8 cellular contexts compared by ENCODE assay signal in genomic region chr7:28685291-28685659, GRCh38.
A peak's percentile ranks its signal among the peaks of the same experiment; 100 is the strongest.
DNase-seq lines count a peak whose midpoint lies in the region; ATAC-seq, FAIRE-seq and TF ChIP-seq lines count a peak whose summit lies in the region.

No MANE protein-coding gene starts in this region.

- no peak for TF ChIP-seq POLR2A in IMR-90 (IDR thresholded peaks at IDR 0.05; ENCODE audit: low read depth, low read length)

- H3K79me1 ChIP-seq in IMR-90 (ENCODE audit: low read depth in 1 of 2, low read length in 2 of 2): 0 out of 4 replicates have a peak, but pooled peaks cover 4 to 5% of the 10 kb centered on the region in 2 experiments

- H2BK20ac ChIP-seq in IMR-90 (ENCODE audit: low read depth, low read length): peak overlapping the region; percentile 27; the same call in 1 of the 2 replicates

- no peak overlapping the region for H2BK5ac ChIP-seq in IMR-90 (ENCODE audit: low read depth, low read length, poor library complexity, severe bottlenecking)

- peak overlapping the region; percentile 4; the same call in 1 of the 2 replicates for H4K91ac ChIP-seq in IMR-90 (ENCODE audit: insufficient read depth, low read depth, low read length)

- H3K36me3 ChIP-seq in IMR-90 (ENCODE audit: control insufficient read depth, insufficient read depth, low read length): no peaks in the 10 kb centered on the region

- H3K27me3 ChIP-seq in IMR-90 (ENCODE audit: control insufficient read depth, insufficient read depth, low read length): no peaks in the 10 kb centered on the region

- H3K4ac ChIP-seq in IMR-90 (ENCODE audit: low read depth, low read length): peak overlapping the region; percentile 55

- intact Hi-C loops in IMR-90 (cut with micrococcal nuclease): no loop called here
- intact Hi-C loops in sciatic nerve (cut with DNase I): no loop called here

- no peak overlapping the region for H3K4me2 ChIP-seq in IMR-90 (ENCODE audit: low read depth, low read length)

- no TSS peak for BruUV-seq in IMR-90 (replicated peaks; lab: Mats Ljungman, UMichigan)

- no peak overlapping the region for H3K9ac ChIP-seq in IMR-90 (ENCODE audit: low read depth, low read length)

- FAIRE-seq in frontal cortex (lab: Jason Lieb, UNC): no peak

- peak overlapping the region; percentile 18; the same call in 1 of the 2 replicates for H2AK5ac ChIP-seq in IMR-90 (ENCODE audit: low read depth, low read length)

- DNase-seq in IMR-90: no peak
- peak; percentile 77 for DNase-seq in globus pallidus (ENCODE audit: low spot score)
- DNase-seq in sciatic nerve (ENCODE audit: low spot score): peak; percentile 71
- no peak for DNase-seq in activated effector memory CD4-positive, alpha-beta T cell treated with Interleukin-2 at 50 U/mL for 16 hours
- no peak for DNase-seq in frontal cortex (ENCODE audit: low spot score in 2 of 2)
- no peak for DNase-seq in activated CD4-positive, CD25-positive, alpha-beta regulatory T cell treated with anti-CD3 and anti-CD28 coated beads, Interleukin-2, amount 50 U/mL, for 72 hours

- POLR2A ChIA-PET in IMR-90 (lab: Charles Lee; ENCODE audit: unreplicated experiment): interaction anchor here (0.6 to 1.0 kb wide), 4 partner anchors 9 to 23 kb away, joined by 3 to 7 read pairs (median 3); no protein-coding TSS in a partner anchor

- H3K23ac ChIP-seq in IMR-90 (ENCODE audit: low read depth, low read length): no peak overlapping the region

- H3K18ac ChIP-seq in IMR-90 (ENCODE audit: low read depth, low read length): no peak overlapping the region

- no CpG with 5 or more reads among the region's 7 CpGs for WGBS in IMR-90 (ENCODE audit: extremely low coverage in 2 of 2, insufficient read length in 1 of 2), 2 experiments

- no peak overlapping the region for H3K27ac ChIP-seq in IMR-90 (ENCODE audit: insufficient read depth, low read length)

- dilution Hi-C loops in IMR-90 (cut with HindIII; ENCODE audit: low sequenced_read_pairs, unreplicated experiment): no loop called here

- no peak overlapping the region for H3K14ac ChIP-seq in IMR-90 (replicated peaks; ENCODE audit: low read depth, low read length)

- no peak overlapping the region for H3K4me3 ChIP-seq in IMR-90 (ENCODE audit: insufficient read depth, low read depth, low read length)

- no peaks in the 10 kb centered on the region for H4K20me1 ChIP-seq in IMR-90 (ENCODE audit: insufficient read depth, low read length)

- no peaks in the 10 kb centered on the region for H3K9me1 ChIP-seq in IMR-90 (ENCODE audit: insufficient read depth, low read length)

- H2BK15ac ChIP-seq in IMR-90 (ENCODE audit: low read depth, low read length): peak overlapping the region; percentile 3; the same call in 1 of the 3 replicates

- peak; percentile 23 for ATAC-seq in GM21360 (IDR thresholded peaks at IDR 0.05; ENCODE audit: unreplicated experiment)
- ATAC-seq in IMR-90 (ENCODE audit: low read depth): no peak
- ATAC-seq in sciatic nerve: peak; percentile 26
- ATAC-seq in GM19395 (IDR thresholded peaks at IDR 0.05; ENCODE audit: unreplicated experiment): no peak

- no peaks in the 10 kb centered on the region for H3K9me3 ChIP-seq in IMR-90 (ENCODE audit: control insufficient read depth, insufficient read depth, low read length)

- peaks cover 4% of the 10 kb centered on the region for H3K4me1 ChIP-seq in IMR-90 (ENCODE audit: control insufficient read depth, insufficient read depth, low read length)

- no peak for TF ChIP-seq CTCF in IMR-90 (conservative IDR thresholded peaks at IDR 0.05; ENCODE audit: low read depth, low read length)

- CTCF ChIA-PET in IMR-90 (lab: Yijun Ruan, JAX): interaction anchor here (0.6 to 1.3 kb wide), 4 partner anchors 16 to 1490 kb away, joined by 3 to 5 read pairs (median 4); no protein-coding TSS in a partner anchor

- H3K56ac ChIP-seq in IMR-90 (ENCODE audit: extremely low read depth, insufficient read depth, low read length): no peak overlapping the region

- TF ChIP-seq RAD21 in IMR-90 (IDR thresholded peaks at IDR 0.05; ENCODE audit: low read length): no peak

- no peak overlapping the region for H4K8ac ChIP-seq in IMR-90 (ENCODE audit: low read depth in 2 of 2, low read length in 2 of 2)

- H4K5ac ChIP-seq in IMR-90 (ENCODE audit: low read depth, low read length): no peak overlapping the region

- no peak overlapping the region for H2AFZ ChIP-seq in IMR-90 (replicated peaks; ENCODE audit: low read length, poor library complexity)

- 0 out of 2 replicates have a peak overlapping the region, but pooled peaks have one; percentile 22 for H2BK120ac ChIP-seq in IMR-90 (ENCODE audit: low read depth, low read length)

- no peak overlapping the region for H2AK9ac ChIP-seq in IMR-90 (replicated peaks; ENCODE audit: low read depth, low read length, poor library complexity)

- in situ Hi-C loops in IMR-90 (cut with MboI; ENCODE audit: low sequenced_read_pairs): no loop called here

TF ChIP-seq in IMR-90, 13 proteins besides CTCF, POLR2A, EP300 and RAD21:
- TF ChIP-seq BHLHE40 (IDR thresholded peaks at IDR 0.05; ENCODE audit: low read depth, low read length): no peak
- TF ChIP-seq USF2 (IDR thresholded peaks at IDR 0.05; ENCODE audit: low read depth, low read length): no peak
- no peak for TF ChIP-seq FOS (IDR thresholded peaks at IDR 0.05; ENCODE audit: low read depth, low read length)
- no peak for TF ChIP-seq RFX5 (IDR thresholded peaks at IDR 0.05; ENCODE audit: low read depth, low read length)
- no peak for TF ChIP-seq MXI1 (IDR thresholded peaks at IDR 0.05; ENCODE audit: borderline replicate concordance, low read depth, low read length)
- TF ChIP-seq RCOR1 (IDR thresholded peaks at IDR 0.05; ENCODE audit: insufficient replicate concordance, low read length): no peak
- TF ChIP-seq NFE2L2 (IDR thresholded peaks at IDR 0.05; ENCODE audit: low read depth, low read length): no peak
- no peak for TF ChIP-seq SMC3 (IDR thresholded peaks at IDR 0.05; ENCODE audit: low read depth, low read length)
- no peak for TF ChIP-seq ELK1 (IDR thresholded peaks at IDR 0.05; ENCODE audit: borderline replicate concordance, low read depth, low read length)
- no peak for TF ChIP-seq MAFK (IDR thresholded peaks at IDR 0.05; ENCODE audit: low read depth, low read length)
- no peak for TF ChIP-seq MAZ (IDR thresholded peaks at IDR 0.05; ENCODE audit: borderline replicate concordance, low read depth, low read length)
- no peak for TF ChIP-seq CEBPB (IDR thresholded peaks at IDR 0.05; ENCODE audit: low read depth, low read length)
- no peak for TF ChIP-seq CHD1 (IDR thresholded peaks at IDR 0.05; ENCODE audit: low read depth, low read length)
TF ChIP-seq in IMR-90: peak in this region for 0.

Comparison
In these comparisons a context has a peak if more than half of its experiments do, and no peak if none do; other contexts are left out.
1. ATAC-seq: peak in GM21360 (single experiment) and sciatic nerve (single experiment); none in IMR-90 (single experiment) and GM19395 (single experiment).
2. DNase-seq: peak in globus pallidus (single experiment) and sciatic nerve (single experiment); none in IMR-90 (single experiment), activated effector memory CD4-positive, alpha-beta T cell treated with Interleukin-2 at 50 U/mL for 16 hours (single experiment), frontal cortex (0 of 2) and activated CD4-positive, CD25-positive, alpha-beta regulatory T cell treated with anti-CD3 and anti-CD28 coated beads, Interleukin-2, amount 50 U/mL, for 72 hours (single experiment).